Comparison of ENCODE assay signal across 16 cellular contexts in the genomic region with DNA sequence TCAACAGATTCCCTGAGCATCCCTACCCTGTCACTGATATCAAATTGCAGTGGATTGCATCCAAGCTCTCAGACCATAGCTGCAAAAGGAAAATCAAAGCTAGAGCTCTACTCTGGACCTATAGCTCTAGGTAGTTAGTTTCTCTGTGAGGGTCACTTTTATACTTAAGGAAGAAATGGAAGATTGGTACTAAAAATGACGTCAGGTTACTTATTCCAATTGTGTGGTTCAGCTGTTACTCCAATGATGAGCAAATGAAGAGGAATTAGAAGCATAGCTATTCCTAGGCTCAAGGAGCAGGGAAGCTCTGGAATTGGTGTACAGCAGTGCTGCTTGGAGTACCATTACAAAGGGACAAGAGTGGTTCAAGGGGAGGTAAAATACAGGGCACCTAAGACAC. TPM values are rescaled to one million over a fixed set of nuclear protein-coding genes. Genes with fewer than 3 reads are reported as not detected.
DNase-seq lines count a peak whose midpoint lies in the region; ATAC-seq and TF ChIP-seq lines count a peak whose summit lies in the region.
"Had no signal": no experiment of that assay in that cellular context is flagged by ENCODE, and none has a peak within 500 bp of the region (broad histone marks: within the 10 kb centered on the region; RNA-seq: fewer than 3 reads in every experiment).

No MANE protein-coding gene starts in this region.

- H3K36me3 Mint-ChIP-seq in neural crest cell (ENCODE audit: low read depth), result peaks cover 18% of the 10 kb centered on the region
- no peaks in the 10 kb centered on the region for H3K36me3 Mint-ChIP-seq in T-helper 2 cell treated with Interferon-gamma antibody and Interleukin-4, amounts not matched to agents 5 μg/mL and 100 μg/mL, for 36 hours (ENCODE audit: low read depth)
- H3K36me3 Mint-ChIP-seq: CD4-positive, alpha-beta memory T cell had no signal

- peaks cover 0 to 9% of the 10 kb centered on the region in 2 experiments; a peak in 1 of 3 replicates for H3K36me3 ChIP-seq in HEK293 (ENCODE audit: control insufficient read depth in 2 of 2, insufficient read depth in 1 of 2, low read length in 2 of 2)
- no peaks in the 10 kb centered on the region for H3K36me3 ChIP-seq in fibroblast of lung (ENCODE audit: control insufficient read depth, insufficient read depth, low read length)
- no peaks in the 10 kb centered on the region for H3K36me3 ChIP-seq in gastrocnemius medialis
- H3K36me3 ChIP-seq: BE2C had no signal

- H3K9me3 Mint-ChIP-seq in neural crest cell, result no peaks in the 10 kb centered on the region
- H3K9me3 Mint-ChIP-seq in T-helper 2 cell treated with Interferon-gamma antibody and Interleukin-4, amounts not matched to agents 5 μg/mL and 100 μg/mL, for 36 hours, result no peaks in the 10 kb centered on the region

- H3K27me3 Mint-ChIP-seq in neural crest cell (ENCODE audit: low read depth), result peaks cover 12% of the 10 kb centered on the region
- peaks cover 52% of the 10 kb centered on the region for H3K27me3 Mint-ChIP-seq in T-helper 2 cell treated with Interferon-gamma antibody and Interleukin-4, amounts not matched to agents 5 μg/mL and 100 μg/mL, for 36 hours (ENCODE audit: low read depth)

- no peaks in the 10 kb centered on the region for H4K20me1 ChIP-seq in fibroblast of lung (ENCODE audit: control insufficient read depth, extremely low read depth, insufficient read depth, low read length)

- peak overlapping the region; percentile 18 for H3K4me2 ChIP-seq in fibroblast of lung (ENCODE audit: extremely low read depth, insufficient read depth, low read length)
- H3K4me2 ChIP-seq: A549 had no signal

- H3K79me2 ChIP-seq in fibroblast of lung (ENCODE audit: control insufficient read depth, insufficient read depth, low read length), result peaks cover 4% of the 10 kb centered on the region

- peak overlapping the region; percentile 66 for H3K4me3 Mint-ChIP-seq in neural crest cell
- no peak overlapping the region for H3K4me3 Mint-ChIP-seq in T-helper 2 cell treated with Interferon-gamma antibody and Interleukin-4, amounts not matched to agents 5 μg/mL and 100 μg/mL, for 36 hours
- H3K4me3 Mint-ChIP-seq: CD4-positive, alpha-beta memory T cell; H9 had no signal

- no peak for ATAC-seq in gastrocnemius medialis
- ATAC-seq: A549, GM12878 had no signal

- H3K4me1 Mint-ChIP-seq in neural crest cell, result peaks cover 67% of the 10 kb centered on the region
- no peaks in the 10 kb centered on the region for H3K4me1 Mint-ChIP-seq in T-helper 2 cell treated with Interferon-gamma antibody and Interleukin-4, amounts not matched to agents 5 μg/mL and 100 μg/mL, for 36 hours (ENCODE audit: low read depth)
- H3K4me1 Mint-ChIP-seq: CD4-positive, alpha-beta memory T cell had no signal

- no peaks in the 10 kb centered on the region for H3K27me3 ChIP-seq in fibroblast of lung (ENCODE audit: control insufficient read depth, insufficient read depth, low read length)
- peaks cover 11 to 28% (median 19%) of the 10 kb centered on the region in 3 donors for H3K27me3 ChIP-seq in gastrocnemius medialis
- H3K27me3 ChIP-seq: BE2C had no signal

- H3K4me3 ChIP-seq in HEK293 (ENCODE audit: low read depth, low read length) (peak overlapping the region; percentile 59; the same call in 1 of the 2 replicates), LNCaP clone FGC (ENCODE audit: low read depth, low read length) (peak overlapping the region; percentile 60), fibroblast of lung (replicated peaks in 1 of 4; ENCODE audit: control extremely low read depth in 1 of 4, insufficient read depth in 1 of 4, low read depth in 3 of 4, low read length in 4 of 4) (no peak overlapping the region), gastrocnemius medialis (no peak overlapping the region)
- H3K4me3 ChIP-seq: A549, GM12878 had no signal

- H3K27ac Mint-ChIP-seq in neural crest cell (ENCODE audit: unreplicated experiment), result no peak overlapping the region
- no peak overlapping the region for H3K27ac Mint-ChIP-seq in T-helper 2 cell treated with Interferon-gamma antibody and Interleukin-4, amounts not matched to agents 5 μg/mL and 100 μg/mL, for 36 hours
- H3K27ac Mint-ChIP-seq: CD4-positive, alpha-beta memory T cell; H9 had no signal

- TF ChIP-seq CTCF in HEK293 (tag by site-specific recombination; IDR thresholded peaks at IDR 0.05) (no peak), LNCaP clone FGC (IDR thresholded peaks at IDR 0.05; ENCODE audit: control insufficient read depth, extremely low read depth, insufficient read depth) (no peak), fibroblast of lung (conservative IDR thresholded peaks at IDR 0.05 in 1 of 2, IDR thresholded peaks at IDR 0.05 in 1 of 2; ENCODE audit: low read depth in 1 of 2, low read length in 2 of 2) (no peak), neural crest cell (conservative IDR thresholded peaks at IDR 0.05) (no peak), gastrocnemius medialis (IDR thresholded peaks at IDR 0.05 in 4 of 5, conservative IDR thresholded peaks at IDR 0.05 in 1 of 5) (no peak)

- intact Hi-C loops in gastrocnemius medialis (cut with DNase I; ENCODE audit: low total_unique reads), result no loop called here

- H3K4me1 ChIP-seq in HEK293 (ENCODE audit: control insufficient read depth, insufficient read depth, low read length) (no peaks in the 10 kb centered on the region), fibroblast of lung (ENCODE audit: control insufficient read depth, extremely low read depth, insufficient read depth, low read length) (peaks cover 2% of the 10 kb centered on the region), gastrocnemius medialis (no peaks in the 10 kb centered on the region)
- H3K4me1 ChIP-seq: A549, BE2C had no signal

- TF ChIP-seq POLR2A in gastrocnemius medialis (IDR thresholded peaks at IDR 0.05), result no peak

- H3K27ac ChIP-seq in HEK293 (ENCODE audit: extremely low read depth, low read depth, low read length), result no peak overlapping the region
- H3K27ac ChIP-seq in fibroblast of lung (ENCODE audit: insufficient read depth, low read length), result no peak overlapping the region
- no peak overlapping the region for H3K27ac ChIP-seq in gastrocnemius medialis
- H3K27ac ChIP-seq: A549, C4-2B had no signal

- no peaks in the 10 kb centered on the region for H3K9me3 ChIP-seq in HEK293 (ENCODE audit: control insufficient read depth, insufficient read depth, low read depth, low read length)
- no peaks in the 10 kb centered on the region for H3K9me3 ChIP-seq in fibroblast of lung (ENCODE audit: control insufficient read depth, insufficient read depth, low read depth, low read length)
- H3K9me3 ChIP-seq in gastrocnemius medialis, result no peaks in the 10 kb centered on the region
- H3K9me3 ChIP-seq: A549, BE2C had no signal

- DNase-seq in LNCaP clone FGC (ENCODE audit: low read depth) (no peak), fibroblast of lung (ENCODE audit: low read depth in 2 of 2) (no peak), neural crest cell (ENCODE audit: low read depth, low spot score) (no peak), activated gamma-delta T cell (lab: John Stamatoyannopoulos, UW) (no peak), gastrocnemius medialis (no peak)
- no peak for DNase-seq in T-helper 2 cell treated with Interferon-gamma antibody and Interleukin-4, amounts not matched to agents 5 μg/mL and 100 μg/mL, for 36 hours (ENCODE audit: low spot score)
- DNase-seq: BE2C; CD4-positive, alpha-beta memory T cell; DMS79; GOT3; H9 had no signal

- no peak overlapping the region for H3K9ac ChIP-seq in fibroblast of lung (ENCODE audit: insufficient read depth, low read length)

- H2AFZ ChIP-seq in fibroblast of lung (ENCODE audit: low read length), result no peak overlapping the region

- in situ Hi-C loops in gastrocnemius medialis (cut with MboI; ENCODE audit: low sequenced_read_pairs in 4 of 4), result no loop called here

- POLR2A ChIA-PET in HEK293 (lab: Yijun Ruan, JAX), result no interaction called here

- CTCF ChIA-PET in HEK293 (lab: Yijun Ruan, JAX), result no interaction called here

TF ChIP-seq in HEK293, 187 proteins besides CTCF, POLR2A, EP300 and RAD21:
- TF ChIP-seq, protein P1, sequence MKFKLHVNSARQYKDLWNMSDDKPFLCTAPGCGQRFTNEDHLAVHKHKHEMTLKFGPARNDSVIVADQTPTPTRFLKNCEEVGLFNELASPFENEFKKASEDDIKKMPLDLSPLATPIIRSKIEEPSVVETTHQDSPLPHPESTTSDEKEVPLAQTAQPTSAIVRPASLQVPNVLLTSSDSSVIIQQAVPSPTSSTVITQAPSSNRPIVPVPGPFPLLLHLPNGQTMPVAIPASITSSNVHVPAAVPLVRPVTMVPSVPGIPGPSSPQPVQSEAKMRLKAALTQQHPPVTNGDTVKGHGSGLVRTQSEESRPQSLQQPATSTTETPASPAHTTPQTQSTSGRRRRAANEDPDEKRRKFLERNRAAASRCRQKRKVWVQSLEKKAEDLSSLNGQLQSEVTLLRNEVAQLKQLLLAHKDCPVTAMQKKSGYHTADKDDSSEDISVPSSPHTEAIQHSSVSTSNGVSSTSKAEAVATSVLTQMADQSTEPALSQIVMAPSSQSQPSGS (tag by site-specific recombination; IDR thresholded peaks at IDR 0.05; ENCODE audit: low read depth), result 0 out of 2 replicates have a peak, but pooled peaks have one; percentile 21
- TF ChIP-seq ZNF211 (tag by site-specific recombination; IDR thresholded peaks at IDR 0.05; ENCODE audit: low read depth) (no peak), ZNF350 (tag by site-specific recombination; IDR thresholded peaks at IDR 0.05) (no peak)
- TF ChIP-seq, protein P2, sequence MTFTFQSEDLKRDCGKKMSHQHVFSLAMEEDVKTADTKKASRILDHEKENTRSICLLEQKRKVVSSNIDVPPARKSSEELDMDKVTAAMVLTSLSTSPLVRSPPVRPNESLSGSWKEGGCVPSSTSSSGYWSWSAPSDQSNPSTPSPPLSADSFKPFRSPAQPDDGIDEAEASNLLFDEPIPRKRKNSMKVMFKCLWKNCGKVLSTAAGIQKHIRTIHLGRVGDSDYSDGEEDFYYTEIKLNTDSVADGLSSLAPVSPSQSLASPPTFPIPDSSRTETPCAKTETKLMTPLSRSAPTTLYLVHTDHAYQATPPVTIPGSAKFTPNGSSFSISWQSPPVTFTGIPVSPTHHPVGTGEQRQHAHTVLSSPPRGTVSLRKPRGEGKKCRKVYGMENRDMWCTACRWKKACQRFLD (tag by site-specific recombination; IDR thresholded peaks at IDR 0.05), result no peak

RNA-seq across cellular contexts. Expression of a gene that starts 36.4 kb away (rescaled TPM):
- total RNA-seq in fibroblast of lung (0.33 TPM in 1 of 2 replicates, not detected in the other), neural crest cell (1.9 and 2.7 TPM in 2 replicates), gastrocnemius medialis (1 to 10 TPM in 1 of 4 donors, under 1 TPM in 1, not detected in 2; 0.94 to 1.2 TPM)
- polyA plus RNA-seq in fibroblast of lung, result 0.51 and 0.56 TPM in 2 replicates
- 0.22 and 0.31 TPM in 2 replicates for polyA plus RNA-seq in fibroblast of lung (2012)
- polyA minus RNA-seq in fibroblast of lung (ENCODE audit: low replicate concordance), result not detected in 2 replicates
- total RNA-seq: CD4-positive, alpha-beta memory T cell; G401; GM12878 had no signal
- polyA plus RNA-seq: CD4-positive, alpha-beta memory T cell; GM12878 had no signal

RNA-seq across cellular contexts. Expression of a gene that starts 58.4 kb away (rescaled TPM):
- total RNA-seq in fibroblast of lung, result 0.26 and 1.3 TPM in 2 replicates
- 1.2 and 2.0 TPM in 2 replicates for polyA plus RNA-seq in fibroblast of lung
- 0.53 and 1.8 TPM in 2 replicates for polyA plus RNA-seq in fibroblast of lung (2012)
- polyA minus RNA-seq in fibroblast of lung (ENCODE audit: low replicate concordance), result not detected in 2 replicates
- total RNA-seq in neural crest cell, result 2.3 and 2.4 TPM in 2 replicates
- total RNA-seq in gastrocnemius medialis, result not detected
- total RNA-seq: CD4-positive, alpha-beta memory T cell; G401; H9 had no signal
- polyA plus RNA-seq: CD4-positive, alpha-beta memory T cell had no signal

Comparison
In these comparisons a context has a peak if more than half of its experiments do, and no peak if none do; other contexts are left out.
1. H3K4me3 ChIP-seq: peak in HEK293 (single experiment) and LNCaP clone FGC (single experiment); none in fibroblast of lung (0 of 4) and gastrocnemius medialis (0 of 4).